10 cellular contexts compared by ENCODE assay signal in the genomic region with DNA sequence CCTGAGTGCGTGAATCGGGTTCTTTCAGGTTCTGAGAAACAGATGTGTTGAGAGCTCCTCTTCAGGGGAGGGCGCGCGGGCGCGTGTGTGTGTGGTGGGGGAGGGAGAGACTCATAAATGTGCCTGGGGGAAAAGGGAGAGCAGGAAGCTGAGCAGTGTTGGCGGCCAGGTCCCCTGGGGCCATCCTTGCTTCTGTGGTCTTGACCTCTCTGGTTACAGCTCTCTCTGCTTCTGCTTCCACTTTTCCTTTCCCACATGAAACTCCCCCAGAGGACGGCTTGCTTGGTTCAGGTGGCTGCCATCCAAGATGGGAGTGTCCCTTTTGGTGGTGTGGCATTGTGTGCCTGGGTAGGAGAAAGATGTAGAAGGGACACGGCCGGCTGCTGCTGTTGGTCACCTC. TPM values are rescaled to one million over a fixed set of nuclear protein-coding genes. Genes with fewer than 3 reads are reported as not detected.
A peak's percentile ranks its signal among the peaks of the same experiment; 100 is the strongest.
DNase-seq lines count a peak whose midpoint lies in the region; ATAC-seq and TF ChIP-seq lines count a peak whose summit lies in the region.
"Had no signal": no experiment of that assay in that cellular context is flagged by ENCODE, and none has a peak within 500 bp of the region (broad histone marks: within the 10 kb centered on the region; RNA-seq: fewer than 3 reads in every experiment).

No MANE protein-coding gene starts in this region.

- H3K36me3 Mint-ChIP-seq in activated CD4-positive, alpha-beta memory T cell treated with anti-CD3 and anti-CD28 coated beads, Interleukin-2, amount 10 ng/mL, durations not matched to agents 7 days and 5 days (ENCODE audit: low read depth): peaks cover 57% of the 10 kb centered on the region

- ATAC-seq in left cardiac atrium (no peak), GM21526 (IDR thresholded peaks at IDR 0.05; ENCODE audit: low FRiP score, unreplicated experiment) (no peak)
- ATAC-seq: gastroesophageal sphincter had no signal

- peak; percentile 47 for DNase-seq in left cardiac atrium
- DNase-seq in right atrium auricular region (ENCODE audit: low spot score): no peak
- DNase-seq in NCI-H524 treated with DMSO at 0.1 percent for 48 hours (lab: John Stamatoyannopoulos, UW): peak; percentile 9
- peak; percentile 75 for DNase-seq in epidermal melanocyte (ENCODE audit: insufficient read length, low spot score)
- DNase-seq in tibial nerve (ENCODE audit: low spot score in 2 of 2): no peak
- no peak for DNase-seq in HPDE6-E6E7 (ENCODE audit: extremely low spot score)
- no peak for DNase-seq in activated CD4-positive, alpha-beta memory T cell treated with anti-CD3 and anti-CD28 coated beads, Interleukin-2, amount 10 ng/mL, durations not matched to agents 7 days and 5 days

- H3K27me3 ChIP-seq in right atrium auricular region (no peaks in the 10 kb centered on the region), tibial nerve (no peaks in the 10 kb centered on the region)
- H3K27me3 ChIP-seq: gastroesophageal sphincter had no signal

- H3K4me3 ChIP-seq in right atrium auricular region (no peak overlapping the region), tibial nerve (no peak overlapping the region)
- H3K4me3 ChIP-seq: gastroesophageal sphincter had no signal

- CTCF ChIA-PET in activated CD4-positive, alpha-beta memory T cell treated with anti-CD3 and anti-CD28 coated beads, Interleukin-2, amount 10 ng/mL, durations not matched to agents 7 days and 5 days (lab: Charles Lee): interaction anchor here (18.2 kb wide), 1 partner anchor 50 kb away, joined by 290 read pairs; no protein-coding TSS in a partner anchor

- TF ChIP-seq EP300 in tibial nerve (IDR thresholded peaks at IDR 0.05): peak in 1 of 2 donors; percentile 16

- no peak overlapping the region for H3K27ac Mint-ChIP-seq in activated CD4-positive, alpha-beta memory T cell treated with anti-CD3 and anti-CD28 coated beads, Interleukin-2, amount 10 ng/mL, durations not matched to agents 7 days and 5 days

- no peak for TF ChIP-seq CTCF in right atrium auricular region (IDR thresholded peaks at IDR 0.05)
- TF ChIP-seq CTCF in tibial nerve (IDR thresholded peaks at IDR 0.05): no peak

- H3K27ac ChIP-seq in right atrium auricular region: no peak overlapping the region
- H3K27ac ChIP-seq in tibial nerve: peak overlapping the region in 3 of 4 donors; percentile 14 to 49 (median 29)

- H3K9me3 Mint-ChIP-seq in activated CD4-positive, alpha-beta memory T cell treated with anti-CD3 and anti-CD28 coated beads, Interleukin-2, amount 10 ng/mL, durations not matched to agents 7 days and 5 days: no peaks in the 10 kb centered on the region

- POLR2A ChIA-PET in activated CD4-positive, alpha-beta memory T cell treated with anti-CD3 and anti-CD28 coated beads, Interleukin-2, amount 10 ng/mL, durations not matched to agents 7 days and 5 days (lab: Charles Lee): interaction anchor here (1.9 kb wide), 1 partner anchor 49 kb away, joined by 5 read pairs; no protein-coding TSS in a partner anchor

- H3K4me1 ChIP-seq in right atrium auricular region (peaks cover 0 to 41% of the 10 kb centered on the region in 2 donors), tibial nerve (peaks cover 0 to 54% (median 18%) of the 10 kb centered on the region in 4 donors)

- intact Hi-C loops in left cardiac atrium (cut with DNase I): no loop called here

- no peak for TF ChIP-seq POLR2A in tibial nerve (IDR thresholded peaks at IDR 0.05)

- H3K4me3 Mint-ChIP-seq in activated CD4-positive, alpha-beta memory T cell treated with anti-CD3 and anti-CD28 coated beads, Interleukin-2, amount 10 ng/mL, durations not matched to agents 7 days and 5 days: no peak overlapping the region

- peaks cover 44% of the 10 kb centered on the region for H3K4me1 Mint-ChIP-seq in activated CD4-positive, alpha-beta memory T cell treated with anti-CD3 and anti-CD28 coated beads, Interleukin-2, amount 10 ng/mL, durations not matched to agents 7 days and 5 days

- 38 to 57% methylated on average over 11 of the region's 11 CpGs for WGBS in tibial nerve, 2 donors

- H3K27me3 Mint-ChIP-seq in activated CD4-positive, alpha-beta memory T cell treated with anti-CD3 and anti-CD28 coated beads, Interleukin-2, amount 10 ng/mL, durations not matched to agents 7 days and 5 days: no peaks in the 10 kb centered on the region

- H3K9me3 ChIP-seq in right atrium auricular region (no peaks in the 10 kb centered on the region), tibial nerve (no peaks in the 10 kb centered on the region)
- H3K9me3 ChIP-seq: gastroesophageal sphincter had no signal

- H3K36me3 ChIP-seq in right atrium auricular region (peaks cover 50% of the 10 kb centered on the region), tibial nerve (peaks cover 6 to 68% (median 6%) of the 10 kb centered on the region in 3 donors)

RNA-seq across cellular contexts. Expression of gene ATG101, which starts 4.2 kb away (rescaled TPM):
- total RNA-seq in left cardiac atrium: 10 to 100 TPM; 25.2 to 28.7 TPM
- total RNA-seq in right atrium auricular region: 10 to 100 TPM; 26.8 to 36.9 TPM
- 10 to 100 TPM; 32.6 to 49.6 (median 37.5) TPM for total RNA-seq in tibial nerve
- total RNA-seq in activated CD4-positive, alpha-beta memory T cell treated with anti-CD3 and anti-CD28 coated beads, Interleukin-2, amount 10 ng/mL, durations not matched to agents 7 days and 5 days: 10 to 100 TPM; 30.5 to 30.8 TPM

RNA-seq across cellular contexts. Expression of gene SMIM41, which starts 5.5 kb away (rescaled TPM):
- under 1 TPM in 1 of 2 donors, not detected in 1; 0.27 TPM for total RNA-seq in left cardiac atrium
- 1 to 10 TPM in 1 of 2 donors, under 1 TPM in 1; 0.44 to 3.2 TPM for total RNA-seq in right atrium auricular region
- total RNA-seq in tibial nerve: 10 to 100 TPM; 16.5 to 78.7 (median 39.3) TPM
- not detected for total RNA-seq in activated CD4-positive, alpha-beta memory T cell treated with anti-CD3 and anti-CD28 coated beads, Interleukin-2, amount 10 ng/mL, durations not matched to agents 7 days and 5 days
- total RNA-seq: temporal lobe had no signal

RNA-seq across cellular contexts. Expression of gene NR4A1, which starts 22.8 kb away (rescaled TPM):
- total RNA-seq in left cardiac atrium (100 to 1,000 TPM in 1 of 2 donors, 10 to 100 TPM in 1; 85.6 to 172 TPM), right atrium auricular region (100 to 1,000 TPM; 150 to 238 TPM), tibial nerve (1,000 to 10,000 TPM in 1 of 4 donors, 100 to 1,000 TPM in 3; 390 to 1,252 (median 718) TPM)
- 10 to 100 TPM; 10.0 to 10.5 TPM for total RNA-seq in activated CD4-positive, alpha-beta memory T cell treated with anti-CD3 and anti-CD28 coated beads, Interleukin-2, amount 10 ng/mL, durations not matched to agents 7 days and 5 days

Comparison
In these comparisons a context has a peak if more than half of its experiments do, and no peak if none do; other contexts are left out.
1. DNase-seq: peak in left cardiac atrium (single experiment), NCI-H524 treated with DMSO at 0.1 percent for 48 hours (single experiment) and epidermal melanocyte (single experiment); none in right atrium auricular region (single experiment), tibial nerve (0 of 2), HPDE6-E6E7 (single experiment) and activated CD4-positive, alpha-beta memory T cell treated with anti-CD3 and anti-CD28 coated beads, Interleukin-2, amount 10 ng/mL, durations not matched to agents 7 days and 5 days (single experiment).
2. H3K27ac ChIP-seq: peak in tibial nerve (3 of 4); none in right atrium auricular region (0 of 2).
3. RNA of gene SMIM41, which starts 5.5 kb away (total RNA-seq): 16.5 to 78.7 TPM in tibial nerve; 0.44 to 3.2 TPM in right atrium auricular region, 0.27 TPM in left cardiac atrium and not detected in activated CD4-positive, alpha-beta memory T cell treated with anti-CD3 and anti-CD28 coated beads, Interleukin-2, amount 10 ng/mL, durations not matched to agents 7 days and 5 days; every median in the first group is over 4 times any median in the second.
4. RNA of gene NR4A1, which starts 22.8 kb away (total RNA-seq): 390 to 1,252 TPM in tibial nerve, 150 to 238 TPM in right atrium auricular region and 85.6 to 172 TPM in left cardiac atrium; 10.0 to 10.5 TPM in activated CD4-positive, alpha-beta memory T cell treated with anti-CD3 and anti-CD28 coated beads, Interleukin-2, amount 10 ng/mL, durations not matched to agents 7 days and 5 days; every median in the first group is over 4 times any median in the second.